Comparison of ENCODE assay signal across 1 cellular context in genomic region chr11:61917357-61918109, GRCh38.
TF ChIP-seq lines count a peak whose summit lies in the region.

Gene RAB3IL1, minus strand, starts transcription at chr11:61917566. Its CDS starts 199 bp downstream, at chr11:61917367.

TF ChIP-seq in SK-N-SH, 30 proteins besides CTCF, POLR2A, EP300 and RAD21 (continued from another document):
- TF ChIP-seq MAX (IDR thresholded peaks at IDR 0.05; ENCODE audit: low read depth) (peak; percentile 53; the same call in 1 of the 2 replicates), JUND (IDR thresholded peaks at IDR 0.05) (no peak), REST (IDR thresholded peaks at IDR 0.05; ENCODE audit: low read depth, low read length) (no peak), NRF1 (IDR thresholded peaks at IDR 0.05; ENCODE audit: low read depth, low read length) (no peak), CHD2 (IDR thresholded peaks at IDR 0.05; ENCODE audit: low read length, partially characterized antibody) (no peak), NFIC (IDR thresholded peaks at IDR 0.05; ENCODE audit: borderline replicate concordance) (no peak), IRF3 (IDR thresholded peaks at IDR 0.05; ENCODE audit: low read depth, low read length) (no peak), TCF12 (IDR thresholded peaks at IDR 0.05) (no peak)
